ENCODE assay signal across 1 cellular context in the genomic region with DNA sequence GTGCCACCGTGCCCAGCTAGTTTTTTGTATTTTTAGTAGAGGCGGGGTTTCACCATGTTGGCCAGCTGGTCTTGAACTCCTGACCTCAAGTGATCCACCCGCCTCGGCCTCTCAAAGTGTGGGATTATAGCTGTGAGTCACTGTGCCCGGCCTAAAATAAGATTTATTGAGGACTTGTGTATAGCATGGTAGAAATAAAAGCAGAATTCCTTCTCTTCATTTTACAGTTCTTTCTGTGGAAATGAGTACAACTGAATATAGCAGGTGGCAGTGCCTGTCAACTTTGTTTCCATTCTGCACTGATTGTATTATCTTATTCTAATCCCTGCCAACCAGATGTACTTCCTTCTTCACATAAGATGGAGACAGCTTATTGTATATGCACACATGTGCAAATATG.
TF ChIP-seq lines count a peak whose summit lies in the region.

No MANE protein-coding gene starts in this region.

TF ChIP-seq in K562, 482 proteins besides CTCF, POLR2A, EP300 and RAD21 (continued from another document):
- no peak for TF ChIP-seq HINFP (tag; conservative IDR thresholded peaks at IDR 0.05; ENCODE audit: low read depth)
- no peak for TF ChIP-seq EGR1 (conservative IDR thresholded peaks at IDR 0.05)
